Comparison of ENCODE assay signal across 5 cellular contexts in genomic region chr6:60384635-60385034, GRCh38.
DNase-seq lines count a peak whose midpoint lies in the region; ATAC-seq, FAIRE-seq and TF ChIP-seq lines count a peak whose summit lies in the region.
"Not testable (repeated sequence)": the region's sequence is repeated elsewhere in the genome, so short reads cannot be mapped to it uniquely, and the experiment has no call there.

No MANE protein-coding gene starts in this region.

- not testable (repeated sequence) for H3K4me1 ChIP-seq in RWPE2 (ENCODE audit: insufficient read depth, poor library complexity, severe bottlenecking); keratinocyte (ENCODE audit: control insufficient read depth, extremely low read depth, insufficient read depth, low read length)

- H4K20me1 ChIP-seq in keratinocyte (ENCODE audit: control insufficient read depth, extremely low read depth, insufficient read depth, low read length), result not testable (repeated sequence)

- DNase-seq in NCI-H2171 treated with DMSO at 0.1 percent for 48 hours (lab: John Stamatoyannopoulos, UW), result peak; percentile 55
- not testable (repeated sequence) for DNase-seq in RWPE2 (ENCODE audit: low spot score); keratinocyte (ENCODE audit: low read depth, low spot score)
- DNase-seq in bronchial epithelial cell (ENCODE audit: low read depth), result peak; percentile 51
- DNase-seq in epithelial cell of prostate (ENCODE audit: low read depth, low spot score), result peak; percentile 0

- not testable (repeated sequence) for H3K36me3 ChIP-seq in RWPE2 (ENCODE audit: low read depth); bronchial epithelial cell (ENCODE audit: control insufficient read depth, insufficient read depth, low read length); keratinocyte (ENCODE audit: control insufficient read depth in 2 of 2, extremely low read depth in 1 of 2, insufficient read depth in 2 of 2, low read length in 2 of 2)

- H3K27ac ChIP-seq in RWPE2 (ENCODE audit: poor library complexity, severe bottlenecking); epithelial cell of prostate; keratinocyte (ENCODE audit: control insufficient read depth, insufficient read depth, low read length): not testable (repeated sequence)

- H3K4me3 ChIP-seq in RWPE2 (ENCODE audit: severe bottlenecking); bronchial epithelial cell (ENCODE audit: low read depth, low read length); keratinocyte (ENCODE audit: control insufficient read depth in 2 of 3, extremely low read depth in 1 of 3, insufficient read depth in 2 of 3, low read depth in 1 of 3, low read length in 3 of 3): not testable (repeated sequence)

- not testable (repeated sequence) for TF ChIP-seq CTCF in RWPE2 (IDR thresholded peaks at IDR 0.05; ENCODE audit: poor library complexity, severe bottlenecking); bronchial epithelial cell (IDR thresholded peaks at IDR 0.05; ENCODE audit: insufficient read depth, low read length, severe bottlenecking); keratinocyte (optimal IDR thresholded peaks at IDR 0.05 in 1 of 3, IDR thresholded peaks at IDR 0.05 in 1 of 3, conservative IDR thresholded peaks at IDR 0.05 in 1 of 3; ENCODE audit: extremely low read depth in 1 of 3, insufficient read depth in 2 of 3, low read length in 3 of 3)

- dilution Hi-C loops in keratinocyte (cut with MboI; ENCODE audit: extremely low pct_ligation_motif_present, low sequenced_read_pairs), result not testable (repeated sequence)

- H3K27me3 ChIP-seq in RWPE2 (ENCODE audit: insufficient read depth, poor library complexity, severe bottlenecking); bronchial epithelial cell (ENCODE audit: control insufficient read depth, insufficient read depth, low read length); keratinocyte (ENCODE audit: control insufficient read depth, extremely low read depth, insufficient read depth, low read length): not testable (repeated sequence)

- not testable (repeated sequence) for H3K9me3 ChIP-seq in RWPE2 (ENCODE audit: severe bottlenecking); keratinocyte (ENCODE audit: control insufficient read depth, low read depth, low read length)

- peak overlapping the region; percentile 6 for H2AFZ ChIP-seq in keratinocyte (ENCODE audit: control insufficient read depth, low read length)

- H3K79me2 ChIP-seq in keratinocyte (ENCODE audit: control insufficient read depth, insufficient read depth, low read length), result not testable (repeated sequence)

- H3K9ac ChIP-seq in keratinocyte (ENCODE audit: control insufficient read depth, extremely low read depth, insufficient read depth, low read length), result not testable (repeated sequence)

- not testable (repeated sequence) for H3K4me2 ChIP-seq in keratinocyte (ENCODE audit: control insufficient read depth, extremely low read depth, insufficient read depth, low read depth, low read length)

- peak; percentile 83 for ATAC-seq in RWPE2 (ENCODE audit: low read depth)

- H3K9me1 ChIP-seq in keratinocyte (ENCODE audit: control insufficient read depth, extremely low read depth, insufficient read depth, low read length), result not testable (repeated sequence)

- FAIRE-seq in bronchial epithelial cell (lab: Jason Lieb, UNC); keratinocyte (lab: Jason Lieb, UNC): not testable (repeated sequence)
